ENCODE assay signal across 1 cellular context in the genomic region with DNA sequence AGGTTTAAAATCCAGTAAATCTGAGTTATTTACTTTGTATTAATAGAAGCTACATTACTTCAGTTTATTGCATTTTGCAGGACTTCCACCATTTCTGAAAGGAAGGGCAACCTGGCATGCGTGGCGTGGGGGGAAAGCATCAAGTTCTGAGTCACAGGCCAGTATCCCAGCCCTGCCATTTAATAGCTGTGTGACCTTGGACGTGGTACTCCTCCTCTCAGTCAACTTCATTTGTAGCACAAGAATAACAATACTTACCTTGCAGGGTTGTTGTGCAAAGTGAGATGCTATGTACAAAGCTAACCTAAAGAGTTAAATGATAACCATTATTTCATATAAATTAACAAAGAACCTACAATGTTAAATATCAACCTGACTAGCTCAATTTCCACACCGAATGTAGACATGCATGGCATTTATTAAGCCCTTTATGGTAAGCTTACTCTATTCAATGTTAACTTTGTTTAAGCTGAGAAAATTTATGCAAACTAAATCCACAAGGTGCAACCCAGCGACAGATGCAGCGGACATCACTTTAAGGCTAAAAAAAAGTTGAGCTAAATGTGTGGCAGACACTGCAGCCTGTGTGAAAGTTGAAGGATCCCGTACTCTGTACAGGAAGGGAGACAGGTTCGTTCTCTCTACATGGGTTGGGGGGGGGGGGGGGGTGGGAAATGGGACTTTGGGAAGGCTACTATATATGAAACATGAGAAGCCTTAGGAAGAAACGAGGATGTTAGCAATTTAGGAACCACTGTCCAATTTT.
A peak's percentile ranks its signal among the peaks of the same experiment; 100 is the strongest.
TF ChIP-seq lines count a peak whose summit lies in the region.

No MANE protein-coding gene starts in this region.

TF ChIP-seq in HepG2, 621 proteins besides CTCF, POLR2A, EP300 and RAD21 (continued from another document and continues in another):
- TF ChIP-seq DDIT3 (CRISPR knock-in tag; IDR thresholded peaks at IDR 0.05) (no peak), ZNF367 (CRISPR knock-in tag; IDR thresholded peaks at IDR 0.05; ENCODE audit: borderline replicate concordance) (no peak), XRCC5 (optimal IDR thresholded peaks at IDR 0.05; ENCODE audit: low read length) (peak; percentile 25), IRX3 (CRISPR knock-in tag; IDR thresholded peaks at IDR 0.05; ENCODE audit: borderline replicate concordance, low read depth) (no peak), ZNF136 (CRISPR knock-in tag; IDR thresholded peaks at IDR 0.05; ENCODE audit: low read depth) (no peak), SPEN (CRISPR knock-in tag; IDR thresholded peaks at IDR 0.05; ENCODE audit: low read depth) (no peak), BHLHE40 (IDR thresholded peaks at IDR 0.05; ENCODE audit: low read length) (no peak), PITX1 (CRISPR knock-in tag; IDR thresholded peaks at IDR 0.05) (0 out of 2 replicates have a peak, but pooled peaks have one; percentile 15), SNAPC5 (CRISPR knock-in tag; IDR thresholded peaks at IDR 0.05; ENCODE audit: borderline replicate concordance) (no peak), ARID5B (CRISPR knock-in tag; IDR thresholded peaks at IDR 0.05) (peak; percentile 69), MED8 (CRISPR knock-in tag; IDR thresholded peaks at IDR 0.05; ENCODE audit: insufficient replicate concordance) (no peak), ZNF644 (CRISPR knock-in tag; IDR thresholded peaks at IDR 0.05; ENCODE audit: low read depth) (peak; percentile 66; the same call in 1 of the 2 replicates), KLF12 (CRISPR knock-in tag; IDR thresholded peaks at IDR 0.05; ENCODE audit: borderline replicate concordance) (no peak), GATAD1 (CRISPR knock-in tag; IDR thresholded peaks at IDR 0.05) (0 out of 2 replicates have a peak, but pooled peaks have one; percentile 13), IRF2 (CRISPR knock-in tag; IDR thresholded peaks at IDR 0.05) (no peak), ZNF512B (CRISPR knock-in tag; IDR thresholded peaks at IDR 0.05; ENCODE audit: borderline replicate concordance) (no peak), ZNF282 (IDR thresholded peaks at IDR 0.05; ENCODE audit: partially characterized antibody) (no peak), POLR2AphosphoS5 (IDR thresholded peaks at IDR 0.05; ENCODE audit: low read depth, low read length) (peak; percentile 14; the same call in 1 of the 2 replicates), HMG20A (CRISPR knock-in tag; IDR thresholded peaks at IDR 0.05; ENCODE audit: borderline replicate concordance) (0 out of 2 replicates have a peak, but pooled peaks have one; percentile 18), RCOR2 (CRISPR knock-in tag; IDR thresholded peaks at IDR 0.05) (peak; percentile 88), ZNF263 (CRISPR knock-in tag; IDR thresholded peaks at IDR 0.05) (0 out of 2 replicates have a peak, but pooled peaks have one; percentile 17), ZBTB7B (CRISPR knock-in tag; IDR thresholded peaks at IDR 0.05) (no peak), SOX5 (CRISPR knock-in tag; IDR thresholded peaks at IDR 0.05; ENCODE audit: borderline replicate concordance) (peak; percentile 56; the same call in 1 of the 2 replicates), HOXA3 (CRISPR knock-in tag; IDR thresholded peaks at IDR 0.05) (peak; percentile 55), ZNF224 (CRISPR knock-in tag; IDR thresholded peaks at IDR 0.05) (no peak), SALL2 (CRISPR knock-in tag; IDR thresholded peaks at IDR 0.05) (no peak), FLYWCH1 (CRISPR knock-in tag; IDR thresholded peaks at IDR 0.05) (no peak), ZNF460 (CRISPR knock-in tag; IDR thresholded peaks at IDR 0.05; ENCODE audit: borderline replicate concordance) (no peak), ZNF343 (CRISPR knock-in tag; IDR thresholded peaks at IDR 0.05) (no peak), SOX6 (IDR thresholded peaks at IDR 0.05) (no peak), SOX6 (CRISPR knock-in tag; IDR thresholded peaks at IDR 0.05) (peak; percentile 44; the same call in 1 of the 2 replicates), PCBP1 (IDR thresholded peaks at IDR 0.05; ENCODE audit: borderline replicate concordance, low read depth, low read length) (no peak), ZBTB21 (CRISPR knock-in tag; IDR thresholded peaks at IDR 0.05) (no peak), GATA4 (IDR thresholded peaks at IDR 0.05; ENCODE audit: borderline replicate concordance, low read depth) (no peak), MED1 (CRISPR knock-in tag; IDR thresholded peaks at IDR 0.05) (peak; percentile 18; the same call in 1 of the 2 replicates), SAP130 (CRISPR knock-in tag; IDR thresholded peaks at IDR 0.05; ENCODE audit: low read depth) (peak; percentile 71), ZNF770 (CRISPR knock-in tag; IDR thresholded peaks at IDR 0.05) (no peak)
- TF ChIP-seq, protein P1, sequence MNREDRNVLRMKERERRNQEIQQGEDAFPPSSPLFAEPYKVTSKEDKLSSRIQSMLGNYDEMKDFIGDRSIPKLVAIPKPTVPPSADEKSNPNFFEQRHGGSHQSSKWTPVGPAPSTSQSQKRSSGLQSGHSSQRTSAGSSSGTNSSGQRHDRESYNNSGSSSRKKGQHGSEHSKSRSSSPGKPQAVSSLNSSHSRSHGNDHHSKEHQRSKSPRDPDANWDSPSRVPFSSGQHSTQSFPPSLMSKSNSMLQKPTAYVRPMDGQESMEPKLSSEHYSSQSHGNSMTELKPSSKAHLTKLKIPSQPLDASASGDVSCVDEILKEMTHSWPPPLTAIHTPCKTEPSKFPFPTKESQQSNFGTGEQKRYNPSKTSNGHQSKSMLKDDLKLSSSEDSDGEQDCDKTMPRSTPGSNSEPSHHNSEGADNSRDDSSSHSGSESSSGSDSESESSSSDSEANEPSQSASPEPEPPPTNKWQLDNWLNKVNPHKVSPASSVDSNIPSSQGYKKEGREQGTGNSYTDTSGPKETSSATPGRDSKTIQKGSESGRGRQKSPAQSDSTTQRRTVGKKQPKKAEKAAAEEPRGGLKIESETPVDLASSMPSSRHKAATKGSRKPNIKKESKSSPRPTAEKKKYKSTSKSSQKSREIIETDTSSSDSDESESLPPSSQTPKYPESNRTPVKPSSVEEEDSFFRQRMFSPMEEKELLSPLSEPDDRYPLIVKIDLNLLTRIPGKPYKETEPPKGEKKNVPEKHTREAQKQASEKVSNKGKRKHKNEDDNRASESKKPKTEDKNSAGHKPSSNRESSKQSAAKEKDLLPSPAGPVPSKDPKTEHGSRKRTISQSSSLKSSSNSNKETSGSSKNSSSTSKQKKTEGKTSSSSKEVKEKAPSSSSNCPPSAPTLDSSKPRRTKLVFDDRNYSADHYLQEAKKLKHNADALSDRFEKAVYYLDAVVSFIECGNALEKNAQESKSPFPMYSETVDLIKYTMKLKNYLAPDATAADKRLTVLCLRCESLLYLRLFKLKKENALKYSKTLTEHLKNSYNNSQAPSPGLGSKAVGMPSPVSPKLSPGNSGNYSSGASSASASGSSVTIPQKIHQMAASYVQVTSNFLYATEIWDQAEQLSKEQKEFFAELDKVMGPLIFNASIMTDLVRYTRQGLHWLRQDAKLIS (CRISPR knock-in tag; IDR thresholded peaks at IDR 0.05), result no peak
- TF ChIP-seq, protein P2, sequence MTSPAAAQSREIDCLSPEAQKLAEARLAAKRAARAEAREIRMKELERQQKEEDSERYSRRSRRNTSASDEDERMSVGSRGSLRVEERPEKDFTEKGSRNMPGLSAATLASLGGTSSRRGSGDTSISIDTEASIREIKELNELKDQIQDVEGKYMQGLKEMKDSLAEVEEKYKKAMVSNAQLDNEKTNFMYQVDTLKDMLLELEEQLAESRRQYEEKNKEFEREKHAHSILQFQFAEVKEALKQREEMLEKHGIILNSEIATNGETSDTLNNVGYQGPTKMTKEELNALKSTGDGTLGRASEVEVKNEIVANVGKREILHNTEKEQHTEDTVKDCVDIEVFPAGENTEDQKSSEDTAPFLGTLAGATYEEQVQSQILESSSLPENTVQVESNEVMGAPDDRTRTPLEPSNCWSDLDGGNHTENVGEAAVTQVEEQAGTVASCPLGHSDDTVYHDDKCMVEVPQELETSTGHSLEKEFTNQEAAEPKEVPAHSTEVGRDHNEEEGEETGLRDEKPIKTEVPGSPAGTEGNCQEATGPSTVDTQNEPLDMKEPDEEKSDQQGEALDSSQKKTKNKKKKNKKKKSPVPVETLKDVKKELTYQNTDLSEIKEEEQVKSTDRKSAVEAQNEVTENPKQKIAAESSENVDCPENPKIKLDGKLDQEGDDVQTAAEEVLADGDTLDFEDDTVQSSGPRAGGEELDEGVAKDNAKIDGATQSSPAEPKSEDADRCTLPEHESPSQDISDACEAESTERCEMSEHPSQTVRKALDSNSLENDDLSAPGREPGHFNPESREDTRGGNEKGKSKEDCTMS (CRISPR knock-in tag; conservative IDR thresholded peaks at IDR 0.05), result no peak
- TF ChIP-seq, protein P3, sequence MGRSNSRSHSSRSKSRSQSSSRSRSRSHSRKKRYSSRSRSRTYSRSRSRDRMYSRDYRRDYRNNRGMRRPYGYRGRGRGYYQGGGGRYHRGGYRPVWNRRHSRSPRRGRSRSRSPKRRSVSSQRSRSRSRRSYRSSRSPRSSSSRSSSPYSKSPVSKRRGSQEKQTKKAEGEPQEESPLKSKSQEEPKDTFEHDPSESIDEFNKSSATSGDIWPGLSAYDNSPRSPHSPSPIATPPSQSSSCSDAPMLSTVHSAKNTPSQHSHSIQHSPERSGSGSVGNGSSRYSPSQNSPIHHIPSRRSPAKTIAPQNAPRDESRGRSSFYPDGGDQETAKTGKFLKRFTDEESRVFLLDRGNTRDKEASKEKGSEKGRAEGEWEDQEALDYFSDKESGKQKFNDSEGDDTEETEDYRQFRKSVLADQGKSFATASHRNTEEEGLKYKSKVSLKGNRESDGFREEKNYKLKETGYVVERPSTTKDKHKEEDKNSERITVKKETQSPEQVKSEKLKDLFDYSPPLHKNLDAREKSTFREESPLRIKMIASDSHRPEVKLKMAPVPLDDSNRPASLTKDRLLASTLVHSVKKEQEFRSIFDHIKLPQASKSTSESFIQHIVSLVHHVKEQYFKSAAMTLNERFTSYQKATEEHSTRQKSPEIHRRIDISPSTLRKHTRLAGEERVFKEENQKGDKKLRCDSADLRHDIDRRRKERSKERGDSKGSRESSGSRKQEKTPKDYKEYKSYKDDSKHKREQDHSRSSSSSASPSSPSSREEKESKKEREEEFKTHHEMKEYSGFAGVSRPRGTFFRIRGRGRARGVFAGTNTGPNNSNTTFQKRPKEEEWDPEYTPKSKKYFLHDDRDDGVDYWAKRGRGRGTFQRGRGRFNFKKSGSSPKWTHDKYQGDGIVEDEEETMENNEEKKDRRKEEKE (IDR thresholded peaks at IDR 0.05), result no peak
